ENCODE assay signal across 1 cellular context in genomic region chr1:93704063-93704462, GRCh38.
TF ChIP-seq lines count a peak whose summit lies in the region.

No MANE protein-coding gene starts in this region.

TF ChIP-seq in GM23338, 12 proteins besides CTCF, POLR2A, EP300 and RAD21 (continued from another document):
- TF ChIP-seq ZNF462 (CRISPR knock-in tag; IDR thresholded peaks at IDR 0.05) (no peak), EZH2phosphoT487 (IDR thresholded peaks at IDR 0.05; ENCODE audit: unreplicated experiment) (no peak), POLR2AphosphoS5 (IDR thresholded peaks at IDR 0.05; ENCODE audit: low read depth) (no peak), ZNF331 (CRISPR knock-in tag; IDR thresholded peaks at IDR 0.05; ENCODE audit: low read depth) (no peak), CREB1 (CRISPR knock-in tag; IDR thresholded peaks at IDR 0.05; ENCODE audit: low read depth) (no peak), STAT1 (IDR thresholded peaks at IDR 0.05; ENCODE audit: unreplicated experiment) (no peak)
